Comparison of ENCODE assay signal across 27 cellular contexts in genomic region chr11:6197466-6198200, GRCh38. TPM values are rescaled to one million over a fixed set of nuclear protein-coding genes. Genes with fewer than 3 reads are reported as not detected.
DNase-seq lines count a peak whose midpoint lies in the region; ATAC-seq, FAIRE-seq and TF ChIP-seq lines count a peak whose summit lies in the region.
"Had no signal": no experiment of that assay in that cellular context is flagged by ENCODE, and none has a peak within 500 bp of the region (broad histone marks: within the 10 kb centered on the region; RNA-seq: fewer than 3 reads in every experiment).

No MANE protein-coding gene starts in this region.

- H3K27ac ChIP-seq in neutrophil (peak overlapping the region; percentile 94), WERI-Rb-1 (no peak overlapping the region)
- H3K27ac ChIP-seq: GM23248 had no signal

- H3K27ac Mint-ChIP-seq in activated CD4-positive, alpha-beta T cell treated with anti-CD3 and anti-CD28 coated beads, Interleukin-2, amount 10 ng/mL, durations not matched to agents 24 days and 14 days = no peak overlapping the region
- H3K27ac Mint-ChIP-seq in activated T-helper 1 cell treated with anti-CD3 and anti-CD28 coated beads, Interleukin-12 subunit alpha, Interleukin-12 subunit beta, Interleukin-2, Interleukin-4 antibody, amounts not matched to agents 30 ng/mL and 10 ng/mL and 1 ng/mL, durations not matched to agents 14 hours and 24 hours and 36 hours = peak overlapping the region; percentile 13
- peak overlapping the region; percentile 55 to 61 for H3K27ac Mint-ChIP-seq in effector memory CD8-positive, alpha-beta T cell

- TF ChIP-seq CTCF in neutrophil (IDR thresholded peaks at IDR 0.05) (no peak), WERI-Rb-1 (IDR thresholded peaks at IDR 0.05; ENCODE audit: low read depth, low read length) (no peak)

- no peak overlapping the region for H3K4me3 Mint-ChIP-seq in activated CD4-positive, alpha-beta T cell treated with anti-CD3 and anti-CD28 coated beads, Interleukin-2, amount 10 ng/mL, durations not matched to agents 24 days and 14 days
- H3K4me3 Mint-ChIP-seq in activated T-helper 1 cell treated with anti-CD3 and anti-CD28 coated beads, Interleukin-12 subunit alpha, Interleukin-12 subunit beta, Interleukin-2, Interleukin-4 antibody, amounts not matched to agents 30 ng/mL and 10 ng/mL and 1 ng/mL, durations not matched to agents 14 hours and 24 hours and 36 hours = no peak overlapping the region
- H3K4me3 Mint-ChIP-seq in effector memory CD8-positive, alpha-beta T cell = peak overlapping the region; percentile 18 to 28
- H3K4me3 Mint-ChIP-seq: CD8-positive, alpha-beta memory T cell had no signal

- H3K4me3 ChIP-seq in neutrophil (ENCODE audit: low read depth in 1 of 2, low read length in 1 of 2) (no peak overlapping the region), WERI-Rb-1 (ENCODE audit: low read depth, low read length) (no peak overlapping the region)
- H3K4me3 ChIP-seq: GM23248, HAP-1, K562 had no signal

- no peaks in the 10 kb centered on the region for H3K27me3 Mint-ChIP-seq in activated CD4-positive, alpha-beta T cell treated with anti-CD3 and anti-CD28 coated beads, Interleukin-2, amount 10 ng/mL, durations not matched to agents 24 days and 14 days
- peaks cover 3% of the 10 kb centered on the region for H3K27me3 Mint-ChIP-seq in activated T-helper 1 cell treated with anti-CD3 and anti-CD28 coated beads, Interleukin-12 subunit alpha, Interleukin-12 subunit beta, Interleukin-2, Interleukin-4 antibody, amounts not matched to agents 30 ng/mL and 10 ng/mL and 1 ng/mL, durations not matched to agents 14 hours and 24 hours and 36 hours (ENCODE audit: insufficient read depth)
- H3K27me3 Mint-ChIP-seq in effector memory CD8-positive, alpha-beta T cell = no peaks in the 10 kb centered on the region
- H3K27me3 Mint-ChIP-seq: CD8-positive, alpha-beta memory T cell had no signal

- ATAC-seq in effector memory CD8-positive, alpha-beta T cell (replicated peaks) = no peak
- ATAC-seq: K562, Panc1 had no signal

- FAIRE-seq in GM19239 (lab: Jason Lieb, UNC) = no peak
- FAIRE-seq: K562 had no signal

- H3K36me3 ChIP-seq in neutrophil (no peaks in the 10 kb centered on the region), WERI-Rb-1 (no peaks in the 10 kb centered on the region; the same call in 1 of the 2 replicates)
- H3K36me3 ChIP-seq: HAP-1 had no signal

- peak; percentile 43 for DNase-seq in activated CD4-positive, alpha-beta T cell treated with anti-CD3 and anti-CD28 coated beads, Interleukin-2, amount 10 ng/mL, durations not matched to agents 24 days and 14 days
- DNase-seq in activated CD4-positive, alpha-beta T cell treated with anti-CD3 and anti-CD28 coated beads, Interleukin-2, amount 50 U/mL, for 48 hours = no peak
- DNase-seq in activated T-helper 1 cell treated with anti-CD3 and anti-CD28 coated beads, Interleukin-12 subunit alpha, Interleukin-12 subunit beta, Interleukin-2, Interleukin-4 antibody, amounts not matched to agents 30 ng/mL and 10 ng/mL and 1 ng/mL, durations not matched to agents 14 hours and 24 hours and 36 hours (ENCODE audit: low spot score) = no peak
- no peak for DNase-seq in effector memory CD8-positive, alpha-beta T cell
- DNase-seq in ureter (ENCODE audit: low spot score) (no peak), GM19239 (ENCODE audit: insufficient read length, low spot score) (no peak), WERI-Rb-1 (no peak)
- DNase-seq: 8988T; AML-193; C1 segment of cervical spinal cord; CD8-positive, alpha-beta memory T cell; GDM1; GM23248; MM.1S; NCI-H1092; NCI-H1436 treated with DMSO at 0.1 percent for 48 hours; NCI-H1930; NCI-H2227 treated with DMSO at 0.1 percent for 48 hours; NCI-H510A; NCI-H748 treated with DMSO at 0.1 percent for 48 hours; SIG-M5 had no signal

- H3K36me3 Mint-ChIP-seq in activated CD4-positive, alpha-beta T cell treated with anti-CD3 and anti-CD28 coated beads, Interleukin-2, amount 10 ng/mL, durations not matched to agents 24 days and 14 days (ENCODE audit: low read depth) = no peaks in the 10 kb centered on the region
- peaks cover 3% of the 10 kb centered on the region for H3K36me3 Mint-ChIP-seq in activated T-helper 1 cell treated with anti-CD3 and anti-CD28 coated beads, Interleukin-12 subunit alpha, Interleukin-12 subunit beta, Interleukin-2, Interleukin-4 antibody, amounts not matched to agents 30 ng/mL and 10 ng/mL and 1 ng/mL, durations not matched to agents 14 hours and 24 hours and 36 hours (ENCODE audit: low read depth)
- H3K36me3 Mint-ChIP-seq in effector memory CD8-positive, alpha-beta T cell (ENCODE audit: insufficient read depth) = peaks cover 6% of the 10 kb centered on the region

- H3K9me3 ChIP-seq in neutrophil (no peaks in the 10 kb centered on the region), WERI-Rb-1 (ENCODE audit: severe bottlenecking) (no peaks in the 10 kb centered on the region)
- H3K9me3 ChIP-seq: HAP-1 had no signal

- H3K27me3 ChIP-seq in neutrophil (no peaks in the 10 kb centered on the region), WERI-Rb-1 (ENCODE audit: insufficient read depth, low read depth, severe bottlenecking) (no peaks in the 10 kb centered on the region)

- peaks cover 23% of the 10 kb centered on the region for H3K4me1 Mint-ChIP-seq in activated CD4-positive, alpha-beta T cell treated with anti-CD3 and anti-CD28 coated beads, Interleukin-2, amount 10 ng/mL, durations not matched to agents 24 days and 14 days
- peaks cover 28% of the 10 kb centered on the region for H3K4me1 Mint-ChIP-seq in activated T-helper 1 cell treated with anti-CD3 and anti-CD28 coated beads, Interleukin-12 subunit alpha, Interleukin-12 subunit beta, Interleukin-2, Interleukin-4 antibody, amounts not matched to agents 30 ng/mL and 10 ng/mL and 1 ng/mL, durations not matched to agents 14 hours and 24 hours and 36 hours (ENCODE audit: low read depth)
- H3K4me1 Mint-ChIP-seq in effector memory CD8-positive, alpha-beta T cell (ENCODE audit: low read depth in 2 of 2) = peaks cover 37 to 47% of the 10 kb centered on the region in 2 donors

- H3K4me1 ChIP-seq in neutrophil (ENCODE audit: control insufficient read depth in 1 of 2, insufficient read depth in 1 of 2, low read depth in 1 of 2, low read length in 1 of 2) = peaks cover 95 to 100% of the 10 kb centered on the region in 2 experiments

- intact Hi-C loops in activated CD4-positive, alpha-beta T cell treated with anti-CD3 and anti-CD28 coated beads, Interleukin-2, amount 10 ng/mL, durations not matched to agents 24 days and 14 days (cut with micrococcal nuclease) = no loop called here
- intact Hi-C loops in activated T-helper 1 cell treated with anti-CD3 and anti-CD28 coated beads, Interleukin-12 subunit alpha, Interleukin-12 subunit beta, Interleukin-2, Interleukin-4 antibody, amounts not matched to agents 30 ng/mL and 10 ng/mL and 1 ng/mL, durations not matched to agents 14 hours and 24 hours and 36 hours (cut with micrococcal nuclease) = no loop called here

- no peaks in the 10 kb centered on the region for H3K9me3 Mint-ChIP-seq in activated CD4-positive, alpha-beta T cell treated with anti-CD3 and anti-CD28 coated beads, Interleukin-2, amount 10 ng/mL, durations not matched to agents 24 days and 14 days
- H3K9me3 Mint-ChIP-seq in activated T-helper 1 cell treated with anti-CD3 and anti-CD28 coated beads, Interleukin-12 subunit alpha, Interleukin-12 subunit beta, Interleukin-2, Interleukin-4 antibody, amounts not matched to agents 30 ng/mL and 10 ng/mL and 1 ng/mL, durations not matched to agents 14 hours and 24 hours and 36 hours = no peaks in the 10 kb centered on the region
- H3K9me3 Mint-ChIP-seq in effector memory CD8-positive, alpha-beta T cell = peaks cover 0 to 3% of the 10 kb centered on the region in 2 donors
- H3K9me3 Mint-ChIP-seq: CD8-positive, alpha-beta memory T cell had no signal

RNA-seq across cellular contexts. Expression of gene OR52W1, which starts 1.4 kb away (rescaled TPM):
- not detected in 2 replicates for total RNA-seq in activated CD4-positive, alpha-beta T cell treated with anti-CD3 and anti-CD28 coated beads, Interleukin-2, amount 10 ng/mL, durations not matched to agents 24 days and 14 days
- not detected in 2 replicates for total RNA-seq in activated T-helper 1 cell treated with anti-CD3 and anti-CD28 coated beads, Interleukin-12 subunit alpha, Interleukin-12 subunit beta, Interleukin-2, Interleukin-4 antibody, amounts not matched to agents 30 ng/mL and 10 ng/mL and 1 ng/mL, durations not matched to agents 14 hours and 24 hours and 36 hours
- total RNA-seq in ureter = not detected
- total RNA-seq: CD8-positive, alpha-beta memory T cell; Daoy; GM23248; K562; LHCN-M2 had no signal

RNA-seq across cellular contexts. Expression of gene C11orf42, which starts 7.7 kb away (rescaled TPM):
- total RNA-seq in activated CD4-positive, alpha-beta T cell treated with anti-CD3 and anti-CD28 coated beads, Interleukin-2, amount 10 ng/mL, durations not matched to agents 24 days and 14 days = not detected in 2 replicates
- total RNA-seq in activated T-helper 1 cell treated with anti-CD3 and anti-CD28 coated beads, Interleukin-12 subunit alpha, Interleukin-12 subunit beta, Interleukin-2, Interleukin-4 antibody, amounts not matched to agents 30 ng/mL and 10 ng/mL and 1 ng/mL, durations not matched to agents 14 hours and 24 hours and 36 hours = not detected in 2 replicates
- total RNA-seq in ureter = not detected
- total RNA-seq: CD8-positive, alpha-beta memory T cell; Daoy; GM23248; K562; LHCN-M2 had no signal

RNA-seq across cellular contexts. Expression of gene OR52B2, which starts 27.5 kb away (rescaled TPM):
- total RNA-seq in activated CD4-positive, alpha-beta T cell treated with anti-CD3 and anti-CD28 coated beads, Interleukin-2, amount 10 ng/mL, durations not matched to agents 24 days and 14 days = not detected in 2 replicates
- not detected in 2 replicates for total RNA-seq in activated T-helper 1 cell treated with anti-CD3 and anti-CD28 coated beads, Interleukin-12 subunit alpha, Interleukin-12 subunit beta, Interleukin-2, Interleukin-4 antibody, amounts not matched to agents 30 ng/mL and 10 ng/mL and 1 ng/mL, durations not matched to agents 14 hours and 24 hours and 36 hours
- not detected for total RNA-seq in ureter
- total RNA-seq: CD8-positive, alpha-beta memory T cell; Daoy; GM23248; K562; LHCN-M2 had no signal

RNA-seq across cellular contexts. Expression of gene FHIP1B, which starts 36.8 kb away (rescaled TPM):
- 19.3 and 20.2 TPM in 2 replicates for total RNA-seq in activated CD4-positive, alpha-beta T cell treated with anti-CD3 and anti-CD28 coated beads, Interleukin-2, amount 10 ng/mL, durations not matched to agents 24 days and 14 days
- total RNA-seq in activated T-helper 1 cell treated with anti-CD3 and anti-CD28 coated beads, Interleukin-12 subunit alpha, Interleukin-12 subunit beta, Interleukin-2, Interleukin-4 antibody, amounts not matched to agents 30 ng/mL and 10 ng/mL and 1 ng/mL, durations not matched to agents 14 hours and 24 hours and 36 hours = 19.3 TPM in 2 replicates
- total RNA-seq in ureter = 49.5 TPM

RNA-seq across cellular contexts. Expression of gene CNGA4, which starts 41.3 kb away (rescaled TPM):
- not detected in 2 replicates for total RNA-seq in activated CD4-positive, alpha-beta T cell treated with anti-CD3 and anti-CD28 coated beads, Interleukin-2, amount 10 ng/mL, durations not matched to agents 24 days and 14 days
- 0.10 TPM in 1 of 2 replicates, not detected in the other for total RNA-seq in activated T-helper 1 cell treated with anti-CD3 and anti-CD28 coated beads, Interleukin-12 subunit alpha, Interleukin-12 subunit beta, Interleukin-2, Interleukin-4 antibody, amounts not matched to agents 30 ng/mL and 10 ng/mL and 1 ng/mL, durations not matched to agents 14 hours and 24 hours and 36 hours
- total RNA-seq in ureter = 0.26 TPM
- total RNA-seq: Daoy, GM23248, LHCN-M2 had no signal

Comparison
In these comparisons a context has a peak if more than half of its experiments do, and no peak if none do; other contexts are left out.
1. H3K4me3 Mint-ChIP-seq: peak in effector memory CD8-positive, alpha-beta T cell (2 of 2); none in activated CD4-positive, alpha-beta T cell treated with anti-CD3 and anti-CD28 coated beads, Interleukin-2, amount 10 ng/mL, durations not matched to agents 24 days and 14 days (single experiment) and activated T-helper 1 cell treated with anti-CD3 and anti-CD28 coated beads, Interleukin-12 subunit alpha, Interleukin-12 subunit beta, Interleukin-2, Interleukin-4 antibody, amounts not matched to agents 30 ng/mL and 10 ng/mL and 1 ng/mL, durations not matched to agents 14 hours and 24 hours and 36 hours (single experiment).